8 cellular contexts compared by ENCODE assay signal in genomic region chr5:103562453-103563157, GRCh38. TPM values are rescaled to one million over a fixed set of nuclear protein-coding genes. Genes with fewer than 3 reads are reported as not detected.
A peak's percentile ranks its signal among the peaks of the same experiment; 100 is the strongest.
DNase-seq lines count a peak whose midpoint lies in the region; ATAC-seq and TF ChIP-seq lines count a peak whose summit lies in the region.

TSS of gene NUDT12 (minus strand) at chr5:103562789. CDS start at chr5:103560248, 2,541 bp downstream.

- TF ChIP-seq POLR2A in right lobe of liver (IDR thresholded peaks at IDR 0.05): peak; percentile 63

- intact Hi-C loops in right lobe of liver (cut with DNase I): no loop called here

- no peaks in the 10 kb centered on the region for H3K36me3 ChIP-seq in right lobe of liver

- peaks cover 0 to 3% (median 0%) of the 10 kb centered on the region in 4 donors for H3K4me1 ChIP-seq in right lobe of liver

- TF ChIP-seq CTCF in right lobe of liver (IDR thresholded peaks at IDR 0.05): no peak

- H3K27ac ChIP-seq in right lobe of liver: peak within 1 kb of the TSS; percentile 73 to 86 (median 77)

- no peaks in the 10 kb centered on the region for H3K9me3 ChIP-seq in right lobe of liver

- ATAC-seq in GM18868 (IDR thresholded peaks at IDR 0.05; ENCODE audit: unreplicated experiment): peak; percentile 96
- ATAC-seq in HG03097 (IDR thresholded peaks at IDR 0.05; ENCODE audit: low FRiP score, unreplicated experiment): peak; percentile 92
- peak; percentile 92 to 97 (median 95) for ATAC-seq in right lobe of liver

- H3K27me3 ChIP-seq in right lobe of liver: no peaks in the 10 kb centered on the region

- WGBS in right lobe of liver (ENCODE audit: insufficient coverage, low coverage, low lambda C conversion rate, missing lambda C conversion rate): 3% methylated on average over 36 of the region's 37 CpGs

- DNase-seq in ACHN (peak; percentile 70), NCI-H2227 (lab: John Stamatoyannopoulos, UW; ENCODE audit: unreplicated experiment) (peak; percentile 87), ecto neural progenitor cell (ENCODE audit: low spot score) (peak; percentile 91), right lobe of liver (peak; percentile 66 to 76 (median 67))
- peak; percentile 16 to 30 for DNase-seq in activated CD4-positive, alpha-beta T cell treated with anti-CD3 and anti-CD28 coated beads, Interleukin-2, amount 50 U/mL, for 24 hours (ENCODE audit: low read depth in 1 of 2, low spot score in 1 of 2)
- DNase-seq in stimulated activated CD4-positive, alpha-beta T cell treated with anti-CD3 and anti-CD28 coated beads, Interleukin-4, amount 100 ng/mL, for 1 hour: peak; percentile 53

- in situ Hi-C loops in ACHN (cut with HindIII; ENCODE audit: low pct_ligation_motif_present, low pct_unique_long_range_greater_than_20kb, low sequenced_read_pairs): no loop called here

- peak within 1 kb of the TSS; percentile 77 to 90 (median 87) for H3K4me3 ChIP-seq in right lobe of liver

RNA-seq across cellular contexts. Expression of gene NUDT12, which starts in this region (rescaled TPM):
- total RNA-seq in right lobe of liver: 10 to 100 TPM; 15.9 to 19.9 (median 18.4) TPM

Comparison
In these comparisons a context has a peak if more than half of its experiments do, and no peak if none do; other contexts are left out.
1. Peak in every context shown above with its lines: DNase-seq, ATAC-seq, H3K4me3 ChIP-seq and H3K27ac ChIP-seq.
2. DNase-seq: peak in every context shown above with its lines; median percentile 91 in ecto neural progenitor cell; 87 in NCI-H2227; 70 in ACHN; 67 in right lobe of liver; 53 in stimulated activated CD4-positive, alpha-beta T cell treated with anti-CD3 and anti-CD28 coated beads, Interleukin-4, amount 100 ng/mL, for 1 hour; 23 in activated CD4-positive, alpha-beta T cell treated with anti-CD3 and anti-CD28 coated beads, Interleukin-2, amount 50 U/mL, for 24 hours.